Comparison of ENCODE assay signal across 8 cellular contexts in genomic region chr9:96567203-96567700, GRCh38. TPM values are rescaled to one million over a fixed set of nuclear protein-coding genes. Genes with fewer than 3 reads are reported as not detected.
DNase-seq lines count a peak whose midpoint lies in the region; ATAC-seq and TF ChIP-seq lines count a peak whose summit lies in the region.

No MANE protein-coding gene starts in this region.

- H3K27me3 Mint-ChIP-seq in GM23338 (ENCODE audit: insufficient read depth, low read depth, poor library complexity) = peaks cover 9% of the 10 kb centered on the region
- H3K27me3 Mint-ChIP-seq in central memory CD8-positive, alpha-beta T cell = no peaks in the 10 kb centered on the region

- no peaks in the 10 kb centered on the region for H3K27me3 ChIP-seq in GM23338 (ENCODE audit: insufficient read depth)
- H3K27me3 ChIP-seq in lower lobe of right lung (ENCODE audit: low read depth) = no peaks in the 10 kb centered on the region
- H3K27me3 ChIP-seq in transverse colon = no peaks in the 10 kb centered on the region

- H3K4me2 ChIP-seq in GM23338 = peak overlapping the region; percentile 89

- H3K4me1 Mint-ChIP-seq in GM23338 = peaks cover 37% of the 10 kb centered on the region
- peaks cover 25% of the 10 kb centered on the region for H3K4me1 Mint-ChIP-seq in central memory CD8-positive, alpha-beta T cell

- peaks cover 4% of the 10 kb centered on the region; the same call in 1 of the 2 replicates for H4K20me1 ChIP-seq in GM23338 (replicated peaks; ENCODE audit: insufficient read depth)

- H3K36me3 ChIP-seq in GM23338 (ENCODE audit: insufficient read depth) = no peaks in the 10 kb centered on the region
- peaks cover under 1% of the 10 kb centered on the region for H3K36me3 ChIP-seq in lower lobe of right lung
- peaks cover 0 to 6% (median 1%) of the 10 kb centered on the region in 4 donors for H3K36me3 ChIP-seq in transverse colon

- TF ChIP-seq CTCF in GM13977 (IDR thresholded peaks at IDR 0.05; ENCODE audit: extremely low read depth, insufficient read depth, missing control alignments) = no peak
- TF ChIP-seq CTCF in GM23338 (conservative IDR thresholded peaks at IDR 0.05; ENCODE audit: low read depth in 2 of 2) = no peak
- TF ChIP-seq CTCF in lower lobe of right lung (IDR thresholded peaks at IDR 0.05) = no peak
- TF ChIP-seq CTCF in transverse colon (IDR thresholded peaks at IDR 0.05) = no peak

- no peak for TF ChIP-seq EP300 in transverse colon (IDR thresholded peaks at IDR 0.05; ENCODE audit: low read depth)

- H3K27ac ChIP-seq in GM23338 (ENCODE audit: low read depth) = no peak overlapping the region
- peak overlapping the region; percentile 93 for H3K27ac ChIP-seq in lower lobe of right lung
- H3K27ac ChIP-seq in transverse colon = peak overlapping the region; percentile 95 to 97 (median 97)

- H3K9me2 ChIP-seq in GM23338 (ENCODE audit: insufficient read depth) = no peaks in the 10 kb centered on the region

- peak overlapping the region; percentile 77 for H3K4me3 Mint-ChIP-seq in GM23338
- peak overlapping the region; percentile 87 for H3K4me3 Mint-ChIP-seq in central memory CD8-positive, alpha-beta T cell

- DNase-seq in GM13977 (ENCODE audit: low spot score) (peak; percentile 52), GM23338 (ENCODE audit: low spot score) (no peak), M059J (ENCODE audit: low read depth) (peak; percentile 32), lower lobe of right lung (no peak), transverse colon (no peak), LoVo (ENCODE audit: low spot score) (no peak), GOT3 (lab: John Stamatoyannopoulos, UW) (no peak)
- no peak for DNase-seq in central memory CD8-positive, alpha-beta T cell (ENCODE audit: low spot score in 2 of 2)

- H3K27ac Mint-ChIP-seq in GM23338 = no peak overlapping the region
- H3K27ac Mint-ChIP-seq in central memory CD8-positive, alpha-beta T cell (ENCODE audit: low read depth) = peak overlapping the region; percentile 79

- ATAC-seq in GM23338 (peak; percentile 66), lower lobe of right lung (peak in 1 of 2 donors; percentile 78)
- ATAC-seq in central memory CD8-positive, alpha-beta T cell (replicated peaks; ENCODE audit: extremely low read depth, poor library complexity, severe bottlenecking) = peak; percentile 45

- H3K36me3 Mint-ChIP-seq in GM23338 (ENCODE audit: low read depth) = 0 out of 3 replicates have a peak, but pooled peaks cover 2% of the 10 kb centered on the region
- peaks cover 8% of the 10 kb centered on the region for H3K36me3 Mint-ChIP-seq in central memory CD8-positive, alpha-beta T cell (ENCODE audit: insufficient read depth)

- intact Hi-C loops in lower lobe of right lung (cut with DNase I) (no loop called here), transverse colon (cut with DNase I; ENCODE audit: low total_unique reads) (loop anchor here (1.0 kb wide), 1 partner anchor 87 kb away; no protein-coding TSS in a partner anchor)

- H3K9me3 Mint-ChIP-seq in GM23338 = no peaks in the 10 kb centered on the region
- no peaks in the 10 kb centered on the region for H3K9me3 Mint-ChIP-seq in central memory CD8-positive, alpha-beta T cell

- in situ Hi-C loops in GM13977 (cut with MboI; ENCODE audit: low pct_unique_long_range_greater_than_20kb, low sequenced_read_pairs, unreplicated experiment) (no loop called here), transverse colon (cut with MboI; ENCODE audit: low pct_ligation_motif_present in 1 of 4, low pct_unique_long_range_greater_than_20kb in 1 of 4, low sequenced_read_pairs in 3 of 4) (loop anchor here in 1 of 4 donors (10.0 kb wide), 1 partner anchor 98 kb away; no protein-coding TSS in a partner anchor)

- H3K4me3 ChIP-seq in GM23338 (peak overlapping the region; percentile 82), lower lobe of right lung (peak overlapping the region; percentile 77), transverse colon (peak overlapping the region; percentile 75 to 83 (median 82))

- H3K9me3 ChIP-seq in lower lobe of right lung (no peaks in the 10 kb centered on the region), transverse colon (no peaks in the 10 kb centered on the region)

- WGBS in transverse colon (ENCODE audit: low coverage in 1 of 2), 2 donors = 8 to 13% methylated on average over 2 to 19 of the region's 20 CpGs

- H3K4me1 ChIP-seq in GM23338 (ENCODE audit: insufficient read depth) = peaks cover 16% of the 10 kb centered on the region
- peaks cover 14% of the 10 kb centered on the region for H3K4me1 ChIP-seq in lower lobe of right lung
- H3K4me1 ChIP-seq in transverse colon = peaks cover 0 to 34% (median 14%) of the 10 kb centered on the region in 4 donors

- no peaks in the 10 kb centered on the region for H3F3A ChIP-seq in GM23338 (replicated peaks; ENCODE audit: low read depth)

- H3K79me2 ChIP-seq in GM23338 (replicated peaks; ENCODE audit: insufficient read depth) = peaks cover 56% of the 10 kb centered on the region

- no peak for TF ChIP-seq POLR2A in transverse colon (IDR thresholded peaks at IDR 0.05)

- peak overlapping the region; percentile 49; the same call in 1 of the 2 replicates for H2AFZ ChIP-seq in GM23338

TF ChIP-seq in GM23338, 12 proteins besides CTCF, POLR2A, EP300 and RAD21 (continues in another document):
- no peak for TF ChIP-seq ZNF462 (CRISPR knock-in tag; IDR thresholded peaks at IDR 0.05)

RNA-seq across cellular contexts. Expression of gene CDC14B, which starts 52.4 kb away (rescaled TPM):
- total RNA-seq in GM23338 (2014; rRNA removed; shearing (Covaris generic)) = 52.1 and 53.4 TPM in 2 replicates
- polyA plus RNA-seq in GM23338 (2016; fragmentation: Nextera tagmentation; extraction: Ambion mirVana) = 11.9 and 12.2 TPM in 2 replicates
- 14.6 and 28.6 TPM in 2 replicates for total RNA-seq in M059J (2014; rRNA removed; shearing (Covaris generic))
- total RNA-seq in lower lobe of right lung (16.0 TPM), transverse colon (10 to 100 TPM; 18.0 to 22.3 (median 20.9) TPM)

Comparison
In these comparisons a context has a peak if more than half of its experiments do, and no peak if none do; other contexts are left out.
1. DNase-seq: peak in GM13977 (single experiment) and M059J (single experiment); none in GM23338 (single experiment), central memory CD8-positive, alpha-beta T cell (0 of 2), lower lobe of right lung (single experiment), transverse colon (single experiment), LoVo (single experiment) and GOT3 (single experiment).
2. Peak in every context shown above with its lines, with median percentiles within 50 percentile points of each other: H3K4me3 ChIP-seq.